In the genomic region with DNA sequence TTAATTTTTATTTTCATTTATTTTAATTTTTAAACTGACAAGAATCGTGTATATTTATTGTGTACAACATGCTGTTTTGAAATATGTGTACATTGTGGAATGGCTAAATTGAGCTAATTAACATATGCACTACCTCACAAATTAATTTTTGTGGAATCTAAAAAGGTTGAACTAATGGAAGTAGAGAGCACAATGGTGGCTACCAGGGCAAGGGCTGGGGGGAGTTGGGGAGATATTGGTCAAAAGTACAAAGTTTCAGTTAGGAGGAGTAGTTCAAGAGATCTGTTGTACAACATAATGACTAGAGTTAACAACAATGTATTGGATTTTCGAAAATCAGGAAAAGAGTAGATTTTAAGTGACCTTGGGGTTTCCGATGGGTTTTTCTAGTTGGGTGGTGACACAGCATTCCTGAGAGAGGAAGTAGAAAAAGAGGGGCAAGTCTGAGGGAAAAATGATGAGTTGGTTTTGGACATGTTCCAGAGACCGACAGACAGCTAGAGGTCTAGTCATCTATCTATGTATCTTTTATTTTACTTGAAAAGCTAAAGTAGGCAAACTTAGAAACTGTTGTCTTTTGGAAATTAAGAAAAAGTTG, we compare ENCODE assay signal across 15 cellular contexts. TPM values are rescaled to one million over a fixed set of nuclear protein-coding genes. Genes with fewer than 3 reads are reported as not detected.
DNase-seq lines count a peak whose midpoint lies in the region; ATAC-seq, FAIRE-seq and TF ChIP-seq lines count a peak whose summit lies in the region.
"Had no signal": no experiment of that assay in that cellular context is flagged by ENCODE, and none has a peak within 500 bp of the region (broad histone marks: within the 10 kb centered on the region; RNA-seq: fewer than 3 reads in every experiment).

No MANE protein-coding gene starts in this region.

- H2AFZ ChIP-seq in smooth muscle cell (ENCODE audit: low read depth), result no peak overlapping the region

- intact Hi-C loops in pancreas (cut with DNase I), result no loop called here

- no peak for TF ChIP-seq POLR2A in erythroblast (IDR thresholded peaks at IDR 0.05; ENCODE audit: low read length)

- peaks cover 14% of the 10 kb centered on the region for H3F3A ChIP-seq in smooth muscle cell (ENCODE audit: low read depth)

- H3K4me3 ChIP-seq in smooth muscle cell, result no peak overlapping the region
- H3K4me3 ChIP-seq in pancreas, result no peak overlapping the region
- H3K4me3 ChIP-seq: suprapubic skin had no signal

- H3K9ac ChIP-seq in smooth muscle cell (ENCODE audit: low read depth), result peak overlapping the region; percentile 40

- H3K27ac Mint-ChIP-seq in HFFc6, result peak overlapping the region; percentile 94
- H3K27ac Mint-ChIP-seq: activated naive CD8-positive, alpha-beta T cell had no signal

- peak overlapping the region; percentile 84 for H3K4me3 Mint-ChIP-seq in HFFc6
- H3K4me3 Mint-ChIP-seq: activated CD8-positive, alpha-beta T cell treated with anti-CD3 and anti-CD28 coated beads for 36 hours; activated naive CD8-positive, alpha-beta T cell had no signal

- H3K27ac ChIP-seq in RWPE1 (peak overlapping the region; percentile 51), smooth muscle cell (ENCODE audit: low read depth) (peak overlapping the region; percentile 94), pancreas (no peak overlapping the region)

- peak overlapping the region; percentile 79 for H3K4me2 ChIP-seq in smooth muscle cell

- POLR2A ChIA-PET in RWPE1 (lab: Yijun Ruan, JAX; ENCODE audit: low non-redundant PET), result no interaction called here

- H3K36me3 ChIP-seq in smooth muscle cell (ENCODE audit: low read depth), result no peaks in the 10 kb centered on the region
- no peaks in the 10 kb centered on the region for H3K36me3 ChIP-seq in pancreas
- H3K36me3 ChIP-seq: suprapubic skin had no signal

- no peaks in the 10 kb centered on the region for H3K36me3 Mint-ChIP-seq in HFFc6 (ENCODE audit: low read depth)

- peaks cover 11% of the 10 kb centered on the region for H3K79me2 ChIP-seq in smooth muscle cell (ENCODE audit: low read depth)

- no peak for FAIRE-seq in pancreas (lab: Jason Lieb, UNC)

- H3K4me1 Mint-ChIP-seq in HFFc6 (ENCODE audit: low read depth), result peaks cover 32% of the 10 kb centered on the region

- WGBS in smooth muscle cell (ENCODE audit: low lambda C conversion rate), result 58% methylated on average over 4 of the region's 4 CpGs
- WGBS in pancreas, 2 donors, result 60 to 65% methylated on average over 4 of the region's 4 CpGs

- no peaks in the 10 kb centered on the region for H4K20me1 ChIP-seq in smooth muscle cell (ENCODE audit: low read depth)

- H3K27me3 Mint-ChIP-seq in HFFc6 (ENCODE audit: insufficient read depth), result no peaks in the 10 kb centered on the region
- H3K27me3 Mint-ChIP-seq: activated CD8-positive, alpha-beta T cell treated with anti-CD3 and anti-CD28 coated beads for 36 hours; activated naive CD8-positive, alpha-beta T cell had no signal

- H3K4me1 ChIP-seq in smooth muscle cell (ENCODE audit: low read depth) (peaks cover 10% of the 10 kb centered on the region), pancreas (peaks cover 0 to 10% (median 2%) of the 10 kb centered on the region in 3 donors)
- H3K4me1 ChIP-seq: suprapubic skin had no signal

- H3K27me3 ChIP-seq in smooth muscle cell (ENCODE audit: low read depth) (no peaks in the 10 kb centered on the region), pancreas (no peaks in the 10 kb centered on the region)
- H3K27me3 ChIP-seq: suprapubic skin had no signal

- H3K9me3 Mint-ChIP-seq in HFFc6, result no peaks in the 10 kb centered on the region
- H3K9me3 Mint-ChIP-seq: activated CD8-positive, alpha-beta T cell treated with anti-CD3 and anti-CD28 coated beads for 36 hours had no signal

- CTCF ChIA-PET in RWPE1 (lab: Yijun Ruan, JAX), result no interaction called here

- no peaks in the 10 kb centered on the region for H3K9me3 ChIP-seq in smooth muscle cell (replicated peaks; ENCODE audit: low read depth)
- H3K9me3 ChIP-seq in pancreas, result no peaks in the 10 kb centered on the region
- H3K9me3 ChIP-seq: suprapubic skin had no signal

- DNase-seq in HFFc6 (peak; percentile 32), RWPE1 (ENCODE audit: low spot score) (no peak), erythroblast (lab: John Stamatoyannopoulos, UW) (peak; percentile 60 to 82), smooth muscle cell (lab: John Stamatoyannopoulos, UW; ENCODE audit: unreplicated experiment) (no peak), pancreas (no peak), hippocampal formation (lab: John Stamatoyannopoulos, UW) (no peak)
- no peak for DNase-seq in stimulated activated naive CD8-positive, alpha-beta T cell treated with anti-CD3 and anti-CD28 coated beads, Interleukin-15, Interleukin-2, amounts not matched to agents 100 U/mL and 50 U/mL, for 24 hours
- DNase-seq: cortex of kidney, DMS153, NCI-H1092, NCI-H524 had no signal

- no peak for TF ChIP-seq CTCF in HFFc6 (IDR thresholded peaks at IDR 0.05)
- no peak for TF ChIP-seq CTCF in RWPE1 (conservative IDR thresholded peaks at IDR 0.05; ENCODE audit: low read depth)
- no peak for TF ChIP-seq CTCF in smooth muscle cell (IDR thresholded peaks at IDR 0.05; ENCODE audit: borderline replicate concordance, insufficient read depth, poor library complexity, severe bottlenecking)
- TF ChIP-seq CTCF in pancreas (IDR thresholded peaks at IDR 0.05), result no peak

- ATAC-seq in stimulated activated naive CD8-positive, alpha-beta T cell treated with anti-CD3 and anti-CD28 coated beads, Interleukin-15, Interleukin-2, amounts not matched to agents 100 U/mL and 50 U/mL, for 24 hours, result no peak
- no peak for ATAC-seq in pancreas

RNA-seq across cellular contexts. Expression of a gene that starts 23.2 kb away (rescaled TPM):
- 10 to 100 TPM; 20.8 to 28.1 (median 23.3) TPM for total RNA-seq in HFFc6 (2021; fragmentation: NEBNext Ultra II Directional; extraction: Animal tissue kit (Norgen Biotek cat#: 25700))
- total RNA-seq in smooth muscle cell, result 38.5 and 38.7 TPM in 2 replicates
- 54.0 and 54.3 TPM in 2 replicates for polyA plus RNA-seq in smooth muscle cell
- total RNA-seq in pancreas, result 10 to 100 TPM in 1 of 6 donors, 1 to 10 TPM in 5; 4.8 to 11.5 (median 7.6) TPM
- polyA plus RNA-seq in pancreas, result 10 to 100 TPM in 1 of 2 donors, 1 to 10 TPM in 1; 10.0 to 16.9 TPM

RNA-seq across cellular contexts. Expression of a gene that starts 23.3 kb away (rescaled TPM):
- not detected for total RNA-seq in HFFc6 (2021; fragmentation: NEBNext Ultra II Directional; extraction: Animal tissue kit (Norgen Biotek cat#: 25700))
- total RNA-seq in smooth muscle cell, result not detected in 2 replicates
- 0.45 TPM in 1 of 2 replicates, not detected in the other for polyA plus RNA-seq in smooth muscle cell
- under 1 TPM in 5 of 6 donors, not detected in 1; 0.09 to 0.40 (median 0.16) TPM for total RNA-seq in pancreas
- under 1 TPM; 0.07 to 0.19 TPM for polyA plus RNA-seq in pancreas
- total RNA-seq: mesenteric fat pad, suprapubic skin had no signal

Comparison
In these comparisons a context has a peak if more than half of its experiments do, and no peak if none do; other contexts are left out.
1. DNase-seq: peak in HFFc6 (single experiment) and erythroblast (2 of 2); none in RWPE1 (single experiment), smooth muscle cell (single experiment), stimulated activated naive CD8-positive, alpha-beta T cell treated with anti-CD3 and anti-CD28 coated beads, Interleukin-15, Interleukin-2, amounts not matched to agents 100 U/mL and 50 U/mL, for 24 hours (single experiment), pancreas (0 of 6) and hippocampal formation (0 of 2).
2. H3K27ac ChIP-seq: peak in RWPE1 (single experiment) and smooth muscle cell (single experiment); none in pancreas (0 of 4).